20 cellular contexts compared by ENCODE assay signal in genomic region chr18:12820526-12820925, GRCh38.
DNase-seq lines count a peak whose midpoint lies in the region; ATAC-seq and TF ChIP-seq lines count a peak whose summit lies in the region.
"Had no signal": no experiment of that assay in that cellular context is flagged by ENCODE, and none has a peak within 500 bp of the region (broad histone marks: within the 10 kb centered on the region; RNA-seq: fewer than 3 reads in every experiment).

No MANE protein-coding gene starts in this region.

- no peak for TF ChIP-seq RAD21 in SK-N-SH (IDR thresholded peaks at IDR 0.05; ENCODE audit: low read length)

- TF ChIP-seq EP300 in SK-N-SH (IDR thresholded peaks at IDR 0.05; ENCODE audit: borderline replicate concordance in 1 of 2, low read depth in 1 of 2, low read length in 1 of 2): no peak

- H3K9me3 ChIP-seq in CD8-positive, alpha-beta T cell (ENCODE audit: low read length): no peaks in the 10 kb centered on the region
- H3K9me3 ChIP-seq in SK-N-SH (no peaks in the 10 kb centered on the region), adrenal gland (replicated peaks in 1 of 3) (no peaks in the 10 kb centered on the region)
- H3K9me3 ChIP-seq: ascending aorta, thyroid gland had no signal

- POLR2A ChIA-PET in CD8-positive, alpha-beta T cell (lab: Charles Lee): no interaction called here
- POLR2A ChIA-PET in SK-N-SH (lab: Yijun Ruan, JAX): no interaction called here

- no peak overlapping the region for H3K4me3 ChIP-seq in CD8-positive, alpha-beta T cell (ENCODE audit: low read depth, low read length)
- H3K4me3 ChIP-seq in SK-N-SH (ENCODE audit: low read depth in 2 of 2, low read length in 1 of 2) (no peak overlapping the region), adrenal gland (no peak overlapping the region)
- H3K4me3 ChIP-seq: ascending aorta, GM12878, thyroid gland had no signal

- H2AFZ ChIP-seq in SK-N-SH (ENCODE audit: low read depth): no peak overlapping the region

- peaks cover 5% of the 10 kb centered on the region for H3K4me1 Mint-ChIP-seq in CD8-positive, alpha-beta T cell (ENCODE audit: low read depth)
- peaks cover 65% of the 10 kb centered on the region for H3K4me1 Mint-ChIP-seq in activated T-helper 1 cell treated with anti-CD3 and anti-CD28 coated beads, Interleukin-12 subunit alpha, Interleukin-12 subunit beta, Interleukin-2, Interleukin-4 antibody, amounts not matched to agents 30 ng/mL and 10 ng/mL and 1 ng/mL, durations not matched to agents 14 hours and 24 hours and 36 hours (ENCODE audit: low read depth)

- DNase-seq in CD8-positive, alpha-beta T cell: no peak
- no peak for DNase-seq in activated T-helper 1 cell treated with anti-CD3 and anti-CD28 coated beads, Interleukin-12 subunit alpha, Interleukin-12 subunit beta, Interleukin-2, Interleukin-4 antibody, amounts not matched to agents 30 ng/mL and 10 ng/mL and 1 ng/mL, durations not matched to agents 14 hours and 24 hours and 36 hours (ENCODE audit: low spot score)
- peak; percentile 20 to 39 for DNase-seq in hippocampal formation (lab: John Stamatoyannopoulos, UW)
- DNase-seq in occipital lobe (lab: John Stamatoyannopoulos, UW): peak; percentile 15
- no peak for DNase-seq in DMS114 treated with DMSO at 0.1 percent for 48 hours (lab: John Stamatoyannopoulos, UW; ENCODE audit: unreplicated experiment)
- no peak for DNase-seq in SK-N-SH
- DNase-seq in NCI-H2081 treated with DMSO at 0.1 percent for 48 hours (lab: John Stamatoyannopoulos, UW): no peak
- no peak for DNase-seq in adrenal gland
- DNase-seq: activated naive CD4-positive, alpha-beta T cell treated with anti-CD3 and anti-CD28 coated beads, Interleukin-2, amount 10 ng/mL, durations not matched to agents 7 days and 5 days; cerebellar nuclear complex; DMS53; effector memory CD4-positive, alpha-beta T cell; left ventricle myocardium superior; NCI-H1417; NCI-H2171; NCI-H526 treated with DMSO at 0.1 percent for 48 hours; Right ventricle myocardium superior; thyroid gland had no signal

- 89% methylated on average over 5 of the region's 5 CpGs for WGBS in SK-N-SH (ENCODE audit: low lambda C conversion rate)
- 71 to 83% (median 78%) methylated on average over 5 of the region's 5 CpGs for WGBS in adrenal gland, 4 donors

- no peaks in the 10 kb centered on the region for H3K79me2 ChIP-seq in SK-N-SH (ENCODE audit: insufficient read depth)

- peak overlapping the region; percentile 55 for H3K27ac Mint-ChIP-seq in CD8-positive, alpha-beta T cell
- peak overlapping the region; percentile 62 for H3K27ac Mint-ChIP-seq in activated T-helper 1 cell treated with anti-CD3 and anti-CD28 coated beads, Interleukin-12 subunit alpha, Interleukin-12 subunit beta, Interleukin-2, Interleukin-4 antibody, amounts not matched to agents 30 ng/mL and 10 ng/mL and 1 ng/mL, durations not matched to agents 14 hours and 24 hours and 36 hours
- H3K27ac Mint-ChIP-seq: activated naive CD4-positive, alpha-beta T cell treated with anti-CD3 and anti-CD28 coated beads, Interleukin-2, amount 10 ng/mL, durations not matched to agents 7 days and 5 days had no signal

- no peaks in the 10 kb centered on the region for H3K27me3 ChIP-seq in CD8-positive, alpha-beta T cell (ENCODE audit: insufficient read depth, low read length)
- H3K27me3 ChIP-seq in SK-N-SH (ENCODE audit: insufficient read depth): no peaks in the 10 kb centered on the region
- no peaks in the 10 kb centered on the region for H3K27me3 ChIP-seq in adrenal gland
- H3K27me3 ChIP-seq: ascending aorta, thyroid gland had no signal

- TF ChIP-seq POLR2A in adrenal gland (IDR thresholded peaks at IDR 0.05): no peak

- H3K36me3 ChIP-seq in CD8-positive, alpha-beta T cell (ENCODE audit: insufficient read depth, low read length): peaks cover 17% of the 10 kb centered on the region
- peaks cover 12 to 14% of the 10 kb centered on the region in 2 experiments for H3K36me3 ChIP-seq in SK-N-SH (replicated peaks in 1 of 2; ENCODE audit: control insufficient read depth in 1 of 2, insufficient read depth in 2 of 2, low read length in 1 of 2)
- peaks cover 0 to 9% of the 10 kb centered on the region in 2 donors for H3K36me3 ChIP-seq in adrenal gland (replicated peaks in 1 of 2)

- ATAC-seq in CD8-positive, alpha-beta T cell: no peak
- ATAC-seq: left ventricle myocardium superior had no signal

- no peak overlapping the region for H3K9ac ChIP-seq in SK-N-SH

- H3K9me3 Mint-ChIP-seq in CD8-positive, alpha-beta T cell: no peaks in the 10 kb centered on the region
- no peaks in the 10 kb centered on the region for H3K9me3 Mint-ChIP-seq in activated T-helper 1 cell treated with anti-CD3 and anti-CD28 coated beads, Interleukin-12 subunit alpha, Interleukin-12 subunit beta, Interleukin-2, Interleukin-4 antibody, amounts not matched to agents 30 ng/mL and 10 ng/mL and 1 ng/mL, durations not matched to agents 14 hours and 24 hours and 36 hours
- H3K9me3 Mint-ChIP-seq: activated naive CD4-positive, alpha-beta T cell treated with anti-CD3 and anti-CD28 coated beads, Interleukin-2, amount 10 ng/mL, durations not matched to agents 7 days and 5 days had no signal

- H3K27me3 Mint-ChIP-seq in CD8-positive, alpha-beta T cell (ENCODE audit: low read depth): no peaks in the 10 kb centered on the region
- no peaks in the 10 kb centered on the region for H3K27me3 Mint-ChIP-seq in activated T-helper 1 cell treated with anti-CD3 and anti-CD28 coated beads, Interleukin-12 subunit alpha, Interleukin-12 subunit beta, Interleukin-2, Interleukin-4 antibody, amounts not matched to agents 30 ng/mL and 10 ng/mL and 1 ng/mL, durations not matched to agents 14 hours and 24 hours and 36 hours (ENCODE audit: insufficient read depth)
- H3K27me3 Mint-ChIP-seq: activated naive CD4-positive, alpha-beta T cell treated with anti-CD3 and anti-CD28 coated beads, Interleukin-2, amount 10 ng/mL, durations not matched to agents 7 days and 5 days had no signal

- peaks cover 80% of the 10 kb centered on the region for H3K36me3 Mint-ChIP-seq in CD8-positive, alpha-beta T cell
- H3K36me3 Mint-ChIP-seq in activated T-helper 1 cell treated with anti-CD3 and anti-CD28 coated beads, Interleukin-12 subunit alpha, Interleukin-12 subunit beta, Interleukin-2, Interleukin-4 antibody, amounts not matched to agents 30 ng/mL and 10 ng/mL and 1 ng/mL, durations not matched to agents 14 hours and 24 hours and 36 hours (ENCODE audit: low read depth): peaks cover 56% of the 10 kb centered on the region

- intact Hi-C loops in CD8-positive, alpha-beta T cell (cut with DNase I, micrococcal nuclease): no loop called here
- intact Hi-C loops in activated T-helper 1 cell treated with anti-CD3 and anti-CD28 coated beads, Interleukin-12 subunit alpha, Interleukin-12 subunit beta, Interleukin-2, Interleukin-4 antibody, amounts not matched to agents 30 ng/mL and 10 ng/mL and 1 ng/mL, durations not matched to agents 14 hours and 24 hours and 36 hours (cut with micrococcal nuclease): loop anchor here (5.0 kb wide), 1 partner anchor 37 kb away; no protein-coding TSS in a partner anchor
- intact Hi-C loops in adrenal gland (cut with DNase I): no loop called here

- no peak overlapping the region for H3K27ac ChIP-seq in CD8-positive, alpha-beta T cell (ENCODE audit: low read depth, low read length)
- H3K27ac ChIP-seq in SK-N-SH (ENCODE audit: low read depth in 2 of 2, low read length in 1 of 2) (no peak overlapping the region), adrenal gland (no peak overlapping the region)
- H3K27ac ChIP-seq: ascending aorta, thyroid gland had no signal

- H3K9me2 ChIP-seq in SK-N-SH: no peaks in the 10 kb centered on the region

- peaks cover 3% of the 10 kb centered on the region for H3F3A ChIP-seq in SK-N-SH (replicated peaks; ENCODE audit: insufficient read depth)

- H4K20me1 ChIP-seq in SK-N-SH (ENCODE audit: insufficient read depth): no peaks in the 10 kb centered on the region

- no peaks in the 10 kb centered on the region for H3K4me1 ChIP-seq in CD8-positive, alpha-beta T cell (ENCODE audit: insufficient read depth, low read length)
- H3K4me1 ChIP-seq in SK-N-SH (ENCODE audit: control insufficient read depth in 1 of 2, insufficient read depth in 2 of 2, low read depth in 1 of 2, low read length in 1 of 2): peaks cover 0 to 6% of the 10 kb centered on the region in 2 experiments; a peak in 1 of 4 replicates
- no peaks in the 10 kb centered on the region for H3K4me1 ChIP-seq in adrenal gland (replicated peaks in 1 of 2)
- H3K4me1 ChIP-seq: ascending aorta, thyroid gland had no signal

- CTCF ChIA-PET in CD8-positive, alpha-beta T cell (lab: Charles Lee): no interaction called here
- CTCF ChIA-PET in SK-N-SH (lab: Yijun Ruan, JAX): interaction anchor here (0.7 to 1.0 kb wide), 2 partner anchors 14 to 77 kb away, joined by 3 read pairs; no protein-coding TSS in a partner anchor

- TF ChIP-seq CTCF in CD8-positive, alpha-beta T cell (IDR thresholded peaks at IDR 0.05): no peak
- TF ChIP-seq CTCF in SK-N-SH (IDR thresholded peaks at IDR 0.05) (no peak), adrenal gland (IDR thresholded peaks at IDR 0.05) (no peak)

- H3K4me2 ChIP-seq in SK-N-SH: no peak overlapping the region

- H3K4me3 Mint-ChIP-seq in CD8-positive, alpha-beta T cell: no peak overlapping the region
- H3K4me3 Mint-ChIP-seq in activated T-helper 1 cell treated with anti-CD3 and anti-CD28 coated beads, Interleukin-12 subunit alpha, Interleukin-12 subunit beta, Interleukin-2, Interleukin-4 antibody, amounts not matched to agents 30 ng/mL and 10 ng/mL and 1 ng/mL, durations not matched to agents 14 hours and 24 hours and 36 hours: no peak overlapping the region
- H3K4me3 Mint-ChIP-seq: activated naive CD4-positive, alpha-beta T cell treated with anti-CD3 and anti-CD28 coated beads, Interleukin-2, amount 10 ng/mL, durations not matched to agents 7 days and 5 days had no signal

TF ChIP-seq in SK-N-SH, 30 proteins besides CTCF, POLR2A, EP300 and RAD21 (continues in another document):
- TF ChIP-seq YY1 (IDR thresholded peaks at IDR 0.05; ENCODE audit: low read depth) (no peak), FOXM1 (IDR thresholded peaks at IDR 0.05; ENCODE audit: low read depth) (no peak), MEF2A (IDR thresholded peaks at IDR 0.05; ENCODE audit: borderline replicate concordance, low read depth) (no peak), ZBTB33 (IDR thresholded peaks at IDR 0.05; ENCODE audit: borderline replicate concordance, low read depth) (no peak)

Comparison
In these comparisons a context has a peak if more than half of its experiments do, and no peak if none do; other contexts are left out.
1. DNase-seq: peak in hippocampal formation (2 of 2) and occipital lobe (single experiment); none in CD8-positive, alpha-beta T cell (0 of 7), activated T-helper 1 cell treated with anti-CD3 and anti-CD28 coated beads, Interleukin-12 subunit alpha, Interleukin-12 subunit beta, Interleukin-2, Interleukin-4 antibody, amounts not matched to agents 30 ng/mL and 10 ng/mL and 1 ng/mL, durations not matched to agents 14 hours and 24 hours and 36 hours (single experiment), DMS114 treated with DMSO at 0.1 percent for 48 hours (single experiment), SK-N-SH (single experiment), NCI-H2081 treated with DMSO at 0.1 percent for 48 hours (single experiment) and adrenal gland (0 of 7).